8 cellular contexts compared by ENCODE assay signal in the genomic region with DNA sequence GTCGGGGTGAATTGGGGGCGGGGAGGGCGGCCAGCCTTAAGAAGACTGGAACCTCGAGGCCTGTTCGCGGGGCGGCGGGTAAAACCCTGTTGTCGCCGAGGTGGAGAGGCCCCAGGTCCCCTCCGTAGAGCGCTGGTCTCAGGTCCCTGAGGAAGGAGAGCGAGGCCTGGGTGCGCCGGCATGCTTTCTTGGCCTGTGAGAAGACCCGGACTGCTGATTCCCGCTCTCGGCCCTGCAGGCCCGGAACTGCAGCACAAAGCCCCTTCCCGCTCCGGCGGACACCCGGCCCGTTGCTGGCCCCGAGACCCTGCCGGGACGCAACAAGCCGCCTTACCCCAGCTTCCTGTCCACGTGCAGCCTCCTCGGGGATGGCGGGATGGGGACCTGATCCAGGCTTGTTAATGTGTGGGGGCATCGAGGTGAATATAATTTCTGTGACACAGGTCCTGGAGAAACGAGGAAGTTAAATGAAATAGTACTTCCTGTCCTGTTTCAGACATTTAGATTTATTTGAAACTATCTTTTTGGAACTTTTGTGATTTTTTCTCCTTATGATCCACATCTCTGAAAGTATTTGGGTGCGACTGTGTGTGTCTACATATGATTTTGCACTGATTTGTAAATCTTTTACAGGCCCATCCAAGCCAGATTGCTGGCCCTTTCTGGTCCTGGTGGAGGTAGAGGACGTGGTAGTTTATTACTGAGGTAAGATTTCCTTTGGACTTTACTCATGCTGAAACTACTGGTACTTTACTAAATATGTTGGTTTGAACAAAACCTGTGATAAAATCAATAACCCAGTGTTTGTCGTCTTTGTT. TPM values are rescaled to one million over a fixed set of nuclear protein-coding genes. Genes with fewer than 3 reads are reported as not detected.
DNase-seq lines count a peak whose midpoint lies in the region; ATAC-seq and TF ChIP-seq lines count a peak whose summit lies in the region.

No MANE protein-coding gene starts in this region.

- H3K4me3 Mint-ChIP-seq in activated CD4-positive, alpha-beta memory T cell treated with anti-CD3 and anti-CD28 coated beads for 36 hours = peak overlapping the region; percentile 89

- POLR2A ChIA-PET in activated CD4-positive, alpha-beta memory T cell treated with anti-CD3 and anti-CD28 coated beads for 36 hours (lab: Charles Lee) = interaction anchor here (0.6 to 2.2 kb wide), 11 partner anchors 10 to 256 kb away, joined by 3 to 15 read pairs (median 7); a partner anchor contains a TSS

- H3K79me2 ChIP-seq in Karpas-422 (ENCODE audit: low read length) = peaks cover 31% of the 10 kb centered on the region

- H3K9me3 Mint-ChIP-seq in activated CD4-positive, alpha-beta memory T cell treated with anti-CD3 and anti-CD28 coated beads for 36 hours = no peaks in the 10 kb centered on the region

- H3K36me3 Mint-ChIP-seq in activated CD4-positive, alpha-beta memory T cell treated with anti-CD3 and anti-CD28 coated beads for 36 hours = peaks cover 32% of the 10 kb centered on the region

- H3K27me3 ChIP-seq in Karpas-422 (ENCODE audit: low read length) (no peaks in the 10 kb centered on the region), foreskin keratinocyte (no peaks in the 10 kb centered on the region)

- peaks cover 24% of the 10 kb centered on the region; the same call in 1 of the 2 replicates for H4K20me1 ChIP-seq in Karpas-422 (ENCODE audit: insufficient read depth, low read depth, low read length)

- H3K9ac ChIP-seq in Karpas-422 (ENCODE audit: low read length) = peak overlapping the region; percentile 97

- CTCF ChIA-PET in activated CD4-positive, alpha-beta memory T cell treated with anti-CD3 and anti-CD28 coated beads for 36 hours (lab: Charles Lee) = no interaction called here

- peak overlapping the region; percentile 95 for H3K27ac Mint-ChIP-seq in activated CD4-positive, alpha-beta memory T cell treated with anti-CD3 and anti-CD28 coated beads for 36 hours

- H3K4me2 ChIP-seq in Karpas-422 (ENCODE audit: low read depth, low read length, poor library complexity, severe bottlenecking) = peak overlapping the region; percentile 93

- H3K4me1 Mint-ChIP-seq in activated CD4-positive, alpha-beta memory T cell treated with anti-CD3 and anti-CD28 coated beads for 36 hours (ENCODE audit: low read depth) = peaks cover 33% of the 10 kb centered on the region

- H3K4me1 ChIP-seq in Karpas-422 (ENCODE audit: low read length) = peaks cover 42% of the 10 kb centered on the region
- H3K4me1 ChIP-seq in foreskin keratinocyte = peaks cover 7% of the 10 kb centered on the region

- no peak overlapping the region for H2AFZ ChIP-seq in Karpas-422 (ENCODE audit: low read length)

- H3K4me3 ChIP-seq in Karpas-422 (ENCODE audit: low read length) = peak overlapping the region; percentile 76

- DNase-seq in DMS 273 (lab: John Stamatoyannopoulos, UW; ENCODE audit: unreplicated experiment) = peak; percentile 70
- DNase-seq in DMS 273 treated with DMSO at 0.1 percent for 48 hours (lab: John Stamatoyannopoulos, UW) = no peak
- peak; percentile 86 for DNase-seq in Karpas-422
- DNase-seq in activated CD4-positive, alpha-beta memory T cell treated with anti-CD3 and anti-CD28 coated beads for 36 hours = peak; percentile 55
- DNase-seq in foreskin keratinocyte = peak in 1 of 2 donors; percentile 15
- DNase-seq in omental fat pad (ENCODE audit: low spot score) = peak; percentile 30

- H3K36me3 ChIP-seq in Karpas-422 (ENCODE audit: insufficient read depth, low read length) = peaks cover 46% of the 10 kb centered on the region

- no peaks in the 10 kb centered on the region for H3K27me3 Mint-ChIP-seq in activated CD4-positive, alpha-beta memory T cell treated with anti-CD3 and anti-CD28 coated beads for 36 hours

- no peaks in the 10 kb centered on the region for H3K9me3 ChIP-seq in Karpas-422 (ENCODE audit: low read length)

- peak; percentile 2 for ATAC-seq in GM21576 (IDR thresholded peaks at IDR 0.05; ENCODE audit: unreplicated experiment)
- ATAC-seq in foreskin keratinocyte = peak; percentile 4
- peak; percentile 34 for ATAC-seq in omental fat pad (ENCODE audit: low FRiP score)
- ATAC-seq in GM18519 (IDR thresholded peaks at IDR 0.05; ENCODE audit: low FRiP score, unreplicated experiment) = no peak

- no peak for TF ChIP-seq CTCF in foreskin keratinocyte (conservative IDR thresholded peaks at IDR 0.05)
- TF ChIP-seq CTCF in omental fat pad (IDR thresholded peaks at IDR 0.05) = no peak

- H3K27ac ChIP-seq in Karpas-422 (ENCODE audit: low read length) = peak overlapping the region; percentile 75
- H3K27ac ChIP-seq in foreskin keratinocyte = peak overlapping the region; percentile 77

- intact Hi-C loops in activated CD4-positive, alpha-beta memory T cell treated with anti-CD3 and anti-CD28 coated beads for 36 hours (cut with micrococcal nuclease) = loop anchor here (1.0 kb wide), 4 partner anchors 61 to 257 kb away; a partner anchor contains a TSS

- no peaks in the 10 kb centered on the region for H3K9me2 ChIP-seq in Karpas-422 (replicated peaks; ENCODE audit: insufficient read depth, low read length)

RNA-seq across cellular contexts. Expression of a gene that starts 0.6 kb away (rescaled TPM):
- total RNA-seq in Karpas-422 (2014; rRNA removed; shearing (Covaris generic); ENCODE audit: low replicate concordance) = 56.1 and 96.8 TPM in 2 replicates
- total RNA-seq in activated CD4-positive, alpha-beta memory T cell treated with anti-CD3 and anti-CD28 coated beads for 36 hours = 10 to 100 TPM; 85.3 to 88.8 TPM
- total RNA-seq in foreskin keratinocyte (33.5 and 48.7 TPM in 2 replicates), omental fat pad (10 to 100 TPM; 26.4 to 59.4 (median 37.7) TPM)
- polyA plus RNA-seq in foreskin keratinocyte = 21.3 and 28.5 TPM in 2 replicates

RNA-seq across cellular contexts. Expression of a gene that starts 5.5 kb away (rescaled TPM):
- 30.4 and 52.5 TPM in 2 replicates for total RNA-seq in Karpas-422 (2014; rRNA removed; shearing (Covaris generic); ENCODE audit: low replicate concordance)
- total RNA-seq in activated CD4-positive, alpha-beta memory T cell treated with anti-CD3 and anti-CD28 coated beads for 36 hours = 10 to 100 TPM; 19.7 to 22.1 TPM
- total RNA-seq in foreskin keratinocyte (13.8 and 14.1 TPM in 2 replicates), omental fat pad (10 to 100 TPM; 17.7 to 25.5 (median 19.5) TPM)
- 6.3 and 6.8 TPM in 2 replicates for polyA plus RNA-seq in foreskin keratinocyte

RNA-seq across cellular contexts. Expression of a gene that starts 58.1 kb away (rescaled TPM):
- 36.2 and 65.7 TPM in 2 replicates for total RNA-seq in Karpas-422 (2014; rRNA removed; shearing (Covaris generic); ENCODE audit: low replicate concordance)
- total RNA-seq in activated CD4-positive, alpha-beta memory T cell treated with anti-CD3 and anti-CD28 coated beads for 36 hours = 10 to 100 TPM; 23.8 to 24.1 TPM
- total RNA-seq in foreskin keratinocyte = 15.4 and 17.5 TPM in 2 replicates
- 13.0 and 14.4 TPM in 2 replicates for polyA plus RNA-seq in foreskin keratinocyte
- total RNA-seq in omental fat pad = 10 to 100 TPM; 13.8 to 19.4 (median 16.7) TPM
